15 cellular contexts compared by ENCODE assay signal in the genomic region with DNA sequence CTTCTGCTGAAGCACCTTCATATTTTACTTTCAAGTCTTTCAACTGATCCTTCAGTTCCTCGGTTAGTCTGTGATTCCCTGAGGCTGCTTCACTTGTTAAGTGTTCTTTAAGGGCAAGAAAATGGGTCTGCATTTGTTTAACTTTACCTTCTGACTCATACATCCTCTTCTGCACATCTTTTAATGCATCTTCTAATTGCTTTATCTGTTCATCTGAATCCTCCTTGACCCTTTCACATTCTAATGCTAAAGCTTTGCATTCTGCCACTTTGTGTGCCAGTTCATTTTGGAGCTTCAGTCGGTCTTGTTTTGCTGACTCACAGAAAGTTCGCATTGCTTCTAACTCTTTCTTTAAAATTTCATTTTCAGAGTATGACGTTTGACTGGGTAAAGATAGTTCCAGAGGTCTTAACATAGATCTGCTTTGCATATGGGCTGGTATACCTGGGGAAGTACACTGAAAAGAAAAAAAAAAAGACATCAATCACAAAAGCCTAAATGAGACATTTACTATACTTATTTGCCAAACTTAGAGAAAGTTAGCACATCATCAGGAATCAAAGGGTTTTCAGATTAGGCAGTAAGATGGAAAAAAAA.
DNase-seq lines count a peak whose midpoint lies in the region; ATAC-seq, FAIRE-seq and TF ChIP-seq lines count a peak whose summit lies in the region.
"Had no signal": no experiment of that assay in that cellular context is flagged by ENCODE, and none has a peak within 500 bp of the region (broad histone marks: within the 10 kb centered on the region; RNA-seq: fewer than 3 reads in every experiment).

No MANE protein-coding gene starts in this region.

- peaks cover 2 to 5% of the 10 kb centered on the region in 2 donors for H3K27me3 Mint-ChIP-seq in CD4-positive, alpha-beta memory T cell

- H3K36me3 ChIP-seq in NT2/D1 (ENCODE audit: insufficient read depth, insufficient read length, low read length): peaks cover 6% of the 10 kb centered on the region
- H3K36me3 ChIP-seq in CD4-positive, alpha-beta memory T cell (ENCODE audit: insufficient read depth, low read length): no peaks in the 10 kb centered on the region

- H3K9me3 ChIP-seq in NT2/D1 (ENCODE audit: insufficient read depth, low read length): no peaks in the 10 kb centered on the region
- H3K9me3 ChIP-seq in CD4-positive, alpha-beta memory T cell (ENCODE audit: control insufficient read depth in 1 of 2, low read length in 2 of 2): no peaks in the 10 kb centered on the region
- H3K9me3 ChIP-seq: thoracic aorta had no signal

- no peaks in the 10 kb centered on the region for H3K27me3 ChIP-seq in NT2/D1 (ENCODE audit: insufficient read depth, insufficient read length)
- no peaks in the 10 kb centered on the region for H3K27me3 ChIP-seq in CD4-positive, alpha-beta memory T cell (ENCODE audit: insufficient read depth, low read length)

- intact Hi-C loops in CD4-positive, alpha-beta memory T cell (cut with micrococcal nuclease): no loop called here

- no peak overlapping the region for H3K4me3 ChIP-seq in NT2/D1 (ENCODE audit: insufficient read length, low read depth)
- H3K4me3 ChIP-seq in CD4-positive, alpha-beta memory T cell (ENCODE audit: low read length in 2 of 2): no peak overlapping the region
- H3K4me3 ChIP-seq: thoracic aorta had no signal

- ATAC-seq in GM21367 (IDR thresholded peaks at IDR 0.05; ENCODE audit: unreplicated experiment) (peak; percentile 67), HG02938 (IDR thresholded peaks at IDR 0.05; ENCODE audit: unreplicated experiment) (peak; percentile 45), HG03196 (IDR thresholded peaks at IDR 0.05; ENCODE audit: unreplicated experiment) (no peak)
- ATAC-seq: esophagus mucosa, sciatic nerve, T-cell had no signal

- FAIRE-seq in GM12891 (lab: Jason Lieb, UNC): peak; percentile 74

- H3K4me1 ChIP-seq in NT2/D1 (ENCODE audit: insufficient read depth, insufficient read length): peaks cover 5% of the 10 kb centered on the region
- H3K4me1 ChIP-seq in CD4-positive, alpha-beta memory T cell (ENCODE audit: insufficient read depth, low read length): peaks cover 26% of the 10 kb centered on the region

- no peak overlapping the region for H3K9ac ChIP-seq in NT2/D1 (ENCODE audit: insufficient read length, low read depth)

- no peak for TF ChIP-seq POLR2A in GM12891 (IDR thresholded peaks at IDR 0.05; ENCODE audit: low read depth, low read length)

- no peaks in the 10 kb centered on the region for H3K36me3 Mint-ChIP-seq in CD4-positive, alpha-beta memory T cell
- H3K36me3 Mint-ChIP-seq: T-cell had no signal

- H3K4me1 Mint-ChIP-seq in CD4-positive, alpha-beta memory T cell: peaks cover 15 to 25% (median 18%) of the 10 kb centered on the region in 4 donors

- POLR2A ChIA-PET in CD4-positive, alpha-beta memory T cell (lab: Charles Lee; ENCODE audit: partially characterized antibody): interaction anchor here (0.6 to 1.3 kb wide), 2 partner anchors 61 to 134 kb away, joined by 3 read pairs; no protein-coding TSS in a partner anchor

- H3K9me3 Mint-ChIP-seq in CD4-positive, alpha-beta memory T cell: no peaks in the 10 kb centered on the region
- H3K9me3 Mint-ChIP-seq: activated naive CD4-positive, alpha-beta T cell treated with anti-CD3 and anti-CD28 coated beads for 36 hours; T-cell had no signal

- no peak overlapping the region for H3K4me3 Mint-ChIP-seq in CD4-positive, alpha-beta memory T cell
- H3K4me3 Mint-ChIP-seq: activated naive CD4-positive, alpha-beta T cell treated with anti-CD3 and anti-CD28 coated beads for 36 hours; T-cell had no signal

- peak; percentile 9 for DNase-seq in GM12891 (ENCODE audit: insufficient read length, low spot score)
- DNase-seq in NT2/D1 (ENCODE audit: low read depth, low spot score): peak; percentile 16
- DNase-seq in DMS79 treated with DMSO at 0.1 percent for 48 hours (lab: John Stamatoyannopoulos, UW): no peak
- DNase-seq in CD4-positive, alpha-beta memory T cell: no peak
- no peak for DNase-seq in NCI-H526 (lab: John Stamatoyannopoulos, UW)
- DNase-seq: activated CD4-positive, alpha-beta T cell treated with anti-CD3 and anti-CD28 coated beads, Interleukin-2, amount 50 U/mL, for 4 hours; activated naive CD4-positive, alpha-beta T cell treated with anti-CD3 and anti-CD28 coated beads for 36 hours; DMS79; T-cell had no signal

- CTCF ChIA-PET in CD4-positive, alpha-beta memory T cell (lab: Charles Lee; ENCODE audit: partially characterized antibody): interaction anchor here (1.1 to 5.4 kb wide), 4 partner anchors 11 to 142 kb away, joined by 3 to 36 read pairs (median 4); no protein-coding TSS in a partner anchor

- H3K27ac Mint-ChIP-seq in CD4-positive, alpha-beta memory T cell: no peak overlapping the region
- H3K27ac Mint-ChIP-seq: activated naive CD4-positive, alpha-beta T cell treated with anti-CD3 and anti-CD28 coated beads for 36 hours; T-cell had no signal

- H3K27ac ChIP-seq in CD4-positive, alpha-beta memory T cell (ENCODE audit: low read depth, low read length): no peak overlapping the region
- H3K27ac ChIP-seq: thoracic aorta had no signal

TF ChIP-seq in GM12891, 5 proteins besides CTCF, POLR2A, EP300 and RAD21:
- TF ChIP-seq TAF1 (IDR thresholded peaks at IDR 0.05; ENCODE audit: low read depth, low read length): no peak
TF ChIP-seq in GM12891: peak in this region for 0.

Comparison
In these comparisons a context has a peak if more than half of its experiments do, and no peak if none do; other contexts are left out.
1. DNase-seq: peak in GM12891 (single experiment) and NT2/D1 (single experiment); none in DMS79 treated with DMSO at 0.1 percent for 48 hours (single experiment), CD4-positive, alpha-beta memory T cell (0 of 5) and NCI-H526 (0 of 2).